ENCODE assay signal across 22 cellular contexts in genomic region chr7:111937164-111937563, GRCh38.
DNase-seq lines count a peak whose midpoint lies in the region; ATAC-seq, FAIRE-seq and TF ChIP-seq lines count a peak whose summit lies in the region.
"Had no signal": no experiment of that assay in that cellular context is flagged by ENCODE, and none has a peak within 500 bp of the region (broad histone marks: within the 10 kb centered on the region; RNA-seq: fewer than 3 reads in every experiment).

No MANE protein-coding gene starts in this region.

- POLR2A ChIA-PET in A549 (lab: Yijun Ruan, JAX) = no interaction called here
- POLR2A ChIA-PET in IMR-90 (lab: Charles Lee; ENCODE audit: unreplicated experiment) = no interaction called here
- POLR2A ChIA-PET in H1 (lab: Charles Lee; ENCODE audit: partially characterized antibody) = no interaction called here

- H2AFZ ChIP-seq in IMR-90 (replicated peaks; ENCODE audit: low read length, poor library complexity) (no peak overlapping the region), H1 (ENCODE audit: low read length) (no peak overlapping the region)

- BruUV-seq in IMR-90 (replicated peaks; lab: Mats Ljungman, UMichigan) = no TSS peak

- H4K91ac ChIP-seq in IMR-90 (ENCODE audit: insufficient read depth, low read depth, low read length) (no peak overlapping the region), H1 (replicated peaks; ENCODE audit: insufficient read length, low read length) (no peak overlapping the region)

- no peaks in the 10 kb centered on the region for H3K79me1 ChIP-seq in IMR-90 (ENCODE audit: low read depth in 1 of 2, low read length in 2 of 2)
- no peaks in the 10 kb centered on the region for H3K79me1 ChIP-seq in H1 (ENCODE audit: low read depth, low read length)

- no peak overlapping the region for H3K4ac ChIP-seq in IMR-90 (ENCODE audit: low read depth, low read length)
- no peak overlapping the region for H3K4ac ChIP-seq in H1 (replicated peaks; ENCODE audit: insufficient read length, low read depth, low read length)

- no peak overlapping the region for H2BK15ac ChIP-seq in IMR-90 (ENCODE audit: low read depth, low read length)
- H2BK15ac ChIP-seq in H1 (ENCODE audit: low read length) = no peak overlapping the region

- H3K36me3 ChIP-seq in IMR-90 (ENCODE audit: control insufficient read depth, insufficient read depth, low read length) (peaks cover 15% of the 10 kb centered on the region), H1 (ENCODE audit: control insufficient read depth in 2 of 4, insufficient read depth in 4 of 4, low read length in 3 of 4) (peaks cover 0 to 4% (median 2%) of the 10 kb centered on the region in 4 experiments; a peak in 2 of 8 replicates), endodermal cell (ENCODE audit: control insufficient read depth, insufficient read depth, low read length) (peaks cover 3% of the 10 kb centered on the region)

- dilution Hi-C loops in IMR-90 (cut with HindIII; ENCODE audit: low sequenced_read_pairs, unreplicated experiment) = no loop called here

- H4K5ac ChIP-seq in IMR-90 (ENCODE audit: low read depth, low read length) = no peak overlapping the region
- H4K5ac ChIP-seq in H1 (ENCODE audit: insufficient read length, low read depth, low read length) = no peak overlapping the region

- H3K14ac ChIP-seq in IMR-90 (replicated peaks; ENCODE audit: low read depth, low read length) (no peak overlapping the region), H1 (ENCODE audit: insufficient read length) (no peak overlapping the region)

- no peak overlapping the region for H3K18ac ChIP-seq in IMR-90 (ENCODE audit: low read depth, low read length)
- no peak overlapping the region for H3K18ac ChIP-seq in H1 (ENCODE audit: extremely low read depth, low read length)

- H2BK5ac ChIP-seq in IMR-90 (ENCODE audit: low read depth, low read length, poor library complexity, severe bottlenecking) (no peak overlapping the region), H1 (ENCODE audit: low read depth, low read length) (no peak overlapping the region)

- H3K4me3 Mint-ChIP-seq in endodermal cell = no peak overlapping the region
- H3K4me3 Mint-ChIP-seq: B cell; CD4-positive, alpha-beta T cell; CD8-positive, alpha-beta T cell had no signal

- H3K27ac ChIP-seq in A549 = no peak overlapping the region
- H3K27ac ChIP-seq in IMR-90 (ENCODE audit: insufficient read depth, low read length) = no peak overlapping the region
- H3K27ac ChIP-seq in H1 (ENCODE audit: low read depth, low read length) = no peak overlapping the region
- H3K27ac ChIP-seq in endodermal cell (ENCODE audit: low read depth, low read length) = no peak overlapping the region
- H3K27ac ChIP-seq: BLaER1 treated with 17β-estradiol and CSF1 and Interleukin-3, amounts not matched to agents 10 nM and 100 nM; C4-2B had no signal

- no peak overlapping the region for H3K4me2 ChIP-seq in A549
- H3K4me2 ChIP-seq in IMR-90 (ENCODE audit: low read depth, low read length) = no peak overlapping the region
- no peak overlapping the region for H3K4me2 ChIP-seq in H1 (ENCODE audit: insufficient read depth in 1 of 2, low read depth in 2 of 2, low read length in 2 of 2)
- H3K4me2 ChIP-seq: BLaER1 treated with 17β-estradiol and CSF1 and Interleukin-3, amounts not matched to agents 10 nM and 100 nM had no signal

- H3K9ac ChIP-seq in IMR-90 (ENCODE audit: low read depth, low read length) (no peak overlapping the region), H1 (replicated peaks in 1 of 4; ENCODE audit: extremely low read depth in 1 of 4, low read depth in 3 of 4, low read length in 3 of 4) (no peak overlapping the region), endodermal cell (ENCODE audit: extremely low read depth, low read length, poor library complexity, severe bottlenecking) (no peak overlapping the region)
- H3K9ac ChIP-seq: BLaER1 treated with 17β-estradiol and CSF1 and Interleukin-3, amounts not matched to agents 10 nM and 100 nM had no signal

- TF ChIP-seq POLR2A in A549 (IDR thresholded peaks at IDR 0.05; ENCODE audit: low read length) (no peak), IMR-90 (IDR thresholded peaks at IDR 0.05; ENCODE audit: low read depth, low read length) (no peak), H1 (IDR thresholded peaks at IDR 0.05; ENCODE audit: control extremely low read depth in 1 of 2, low read depth in 2 of 2, low read length in 2 of 2) (no peak)

- H3K9me3 Mint-ChIP-seq in endodermal cell = peaks cover 14% of the 10 kb centered on the region

- FAIRE-seq in A549 (lab: Jason Lieb, UNC) (no peak), H1 (lab: Jason Lieb, UNC) (no peak)
- FAIRE-seq: A204.1, D721Med, G401.6, GM12878, GM12892, GM18507 had no signal

- DNase-seq in A549 (ENCODE audit: low read depth in 1 of 2, low spot score in 1 of 2) (no peak), IMR-90 (no peak), H1 (ENCODE audit: low read depth in 1 of 2, low spot score in 2 of 2) (no peak), NCI-H1048 (lab: John Stamatoyannopoulos, UW) (no peak), endodermal cell (no peak), Kasumi-1 (lab: John Stamatoyannopoulos, UW) (no peak)
- DNase-seq: 8988T; AML-193; Caco-2; Calu3; CD4-positive, alpha-beta T cell; CD8-positive, alpha-beta T cell; DMS79 treated with DMSO at 0.1 percent for 48 hours had no signal

- H2BK12ac ChIP-seq in H1 (ENCODE audit: low read depth, low read length) = no peak overlapping the region

- H2AK9ac ChIP-seq in IMR-90 (replicated peaks; ENCODE audit: low read depth, low read length, poor library complexity) = no peak overlapping the region

- no peak overlapping the region for H2AK5ac ChIP-seq in IMR-90 (ENCODE audit: low read depth, low read length)
- H2AK5ac ChIP-seq in H1 (ENCODE audit: low read depth, low read length) = no peak overlapping the region

- WGBS in A549 (ENCODE audit: missing lambda C conversion rate) = 100% methylated on average over 1 of the region's 1 CpG
- WGBS in IMR-90 (ENCODE audit: extremely low coverage in 2 of 2, insufficient read length in 1 of 2), 2 experiments = no CpG with 5 or more reads among the region's 1 CpG
- WGBS in H1 (ENCODE audit: extremely low coverage in 1 of 2, insufficient coverage in 1 of 2, insufficient read length in 1 of 2, insufficient replicate concordance in 2 of 2, low coverage in 1 of 2, low lambda C conversion rate in 2 of 2, missing lambda C conversion rate in 1 of 2), 2 experiments = 94% methylated on average over 1 of the region's 1 CpG; no CpG with 5 or more reads in 1 of the 2 experiments
- WGBS in endodermal cell (ENCODE audit: insufficient coverage in 1 of 2, insufficient read length in 1 of 2), 2 experiments = 80 to 82% methylated on average over 1 of the region's 1 CpG

- H3K23ac ChIP-seq in IMR-90 (ENCODE audit: low read depth, low read length) (no peak overlapping the region), H1 (ENCODE audit: insufficient read length) (no peak overlapping the region)

- H3K9me3 ChIP-seq in A549 (no peaks in the 10 kb centered on the region; the same call in 2 of the 3 replicates), IMR-90 (ENCODE audit: control insufficient read depth, insufficient read depth, low read length) (no peaks in the 10 kb centered on the region; the same call in none of the 2 replicates), H1 (ENCODE audit: insufficient read depth in 2 of 2, low read depth in 1 of 2, low read length in 1 of 2) (no peaks in the 10 kb centered on the region), endodermal cell (ENCODE audit: control insufficient read depth, low read length) (peaks cover 23% of the 10 kb centered on the region)

- TF ChIP-seq EP300 in A549 (IDR thresholded peaks at IDR 0.05) = no peak
- no peak for TF ChIP-seq EP300 in H1 (IDR thresholded peaks at IDR 0.05; ENCODE audit: borderline replicate concordance in 1 of 2, low read depth in 2 of 2, low read length in 2 of 2)

- H4K8ac ChIP-seq in IMR-90 (ENCODE audit: low read depth in 2 of 2, low read length in 2 of 2) = no peak overlapping the region
- H4K8ac ChIP-seq in H1 (ENCODE audit: extremely low read depth, insufficient read depth, low read length) = no peak overlapping the region

- H3K9me1 ChIP-seq in IMR-90 (ENCODE audit: insufficient read depth, low read length) = no peaks in the 10 kb centered on the region

- H3K4me1 Mint-ChIP-seq in endodermal cell = peaks cover 19% of the 10 kb centered on the region
- H3K4me1 Mint-ChIP-seq: B cell had no signal

- H3K27me3 ChIP-seq in IMR-90 (ENCODE audit: control insufficient read depth, insufficient read depth, low read length) (no peaks in the 10 kb centered on the region), H1 (replicated peaks in 1 of 4; ENCODE audit: control insufficient read depth in 3 of 4, extremely low read depth in 1 of 4, insufficient read depth in 3 of 4, low read length in 3 of 4) (no peaks in the 10 kb centered on the region), endodermal cell (ENCODE audit: control insufficient read depth, insufficient read depth, low read length, poor library complexity, severe bottlenecking) (no peaks in the 10 kb centered on the region)
- H3K27me3 ChIP-seq: BLaER1 treated with 17β-estradiol and CSF1 and Interleukin-3, amounts not matched to agents 10 nM and 100 nM had no signal

- H3K27me3 Mint-ChIP-seq in endodermal cell (ENCODE audit: insufficient read depth) = no peaks in the 10 kb centered on the region
- H3K27me3 Mint-ChIP-seq: B cell; CD4-positive, alpha-beta T cell had no signal

- TF ChIP-seq CTCF in A549 (IDR thresholded peaks at IDR 0.05) (no peak), IMR-90 (conservative IDR thresholded peaks at IDR 0.05; ENCODE audit: low read depth, low read length) (no peak), H1 (IDR thresholded peaks at IDR 0.05; ENCODE audit: control extremely low read depth in 1 of 3, insufficient read depth in 1 of 3, low read depth in 1 of 3, low read length in 3 of 3) (no peak), endodermal cell (conservative IDR thresholded peaks at IDR 0.05) (no peak)

- no peak overlapping the region for H3K27ac Mint-ChIP-seq in endodermal cell
- H3K27ac Mint-ChIP-seq: B cell; CD4-positive, alpha-beta T cell; CD8-positive, alpha-beta T cell had no signal

- peaks cover 2% of the 10 kb centered on the region; the same call in 1 of the 2 replicates for H3K23me2 ChIP-seq in H1 (ENCODE audit: low read depth, low read length)

- CTCF ChIA-PET in A549 (lab: Yijun Ruan, JAX) (no interaction called here), IMR-90 (lab: Yijun Ruan, JAX) (no interaction called here), H1 (lab: Charles Lee; ENCODE audit: partially characterized antibody) (no interaction called here)

- TF ChIP-seq RAD21 in A549 (conservative IDR thresholded peaks at IDR 0.05 in 1 of 2, IDR thresholded peaks at IDR 0.05 in 1 of 2) (no peak), IMR-90 (IDR thresholded peaks at IDR 0.05; ENCODE audit: low read length) (no peak), H1 (IDR thresholded peaks at IDR 0.05 in 1 of 2, conservative IDR thresholded peaks at IDR 0.05 in 1 of 2; ENCODE audit: low read depth in 2 of 2, low read length in 2 of 2) (no peak)

- ATAC-seq in A549 = no peak
- ATAC-seq in IMR-90 (ENCODE audit: low read depth) = no peak
- ATAC-seq: CD8-positive, alpha-beta T cell; GM12878 had no signal

- in situ Hi-C loops in IMR-90 (cut with MboI; ENCODE audit: low sequenced_read_pairs) = no loop called here

- H4K20me1 ChIP-seq in IMR-90 (ENCODE audit: insufficient read depth, low read length) (no peaks in the 10 kb centered on the region), H1 (replicated peaks in 1 of 2; ENCODE audit: control insufficient read depth in 1 of 2, insufficient read depth in 2 of 2, low read length in 2 of 2) (no peaks in the 10 kb centered on the region)

- H3K56ac ChIP-seq in IMR-90 (ENCODE audit: extremely low read depth, insufficient read depth, low read length) (no peak overlapping the region), H1 (replicated peaks; ENCODE audit: insufficient read length, low read depth, low read length) (no peak overlapping the region)

- no peaks in the 10 kb centered on the region for H3K4me1 ChIP-seq in A549
- no peaks in the 10 kb centered on the region for H3K4me1 ChIP-seq in IMR-90 (ENCODE audit: control insufficient read depth, insufficient read depth, low read length)
- peaks cover 0 to 3% (median 2%) of the 10 kb centered on the region in 4 experiments; a peak in 3 of 7 replicates for H3K4me1 ChIP-seq in H1 (replicated peaks in 1 of 4; ENCODE audit: control insufficient read depth in 3 of 4, insufficient read depth in 4 of 4, low read length in 3 of 4)
- no peaks in the 10 kb centered on the region for H3K4me1 ChIP-seq in endodermal cell (ENCODE audit: control insufficient read depth, insufficient read depth, low read length)
- H3K4me1 ChIP-seq: BLaER1 treated with 17β-estradiol and CSF1 and Interleukin-3, amounts not matched to agents 10 nM and 100 nM; Caco-2 had no signal

- H3K4me3 ChIP-seq in A549 (no peak overlapping the region), IMR-90 (ENCODE audit: insufficient read depth, low read depth, low read length) (no peak overlapping the region), H1 (ENCODE audit: extremely low read depth in 1 of 4, insufficient read depth in 2 of 4, low read depth in 3 of 4, low read length in 4 of 4) (no peak overlapping the region), endodermal cell (ENCODE audit: low read length) (no peak overlapping the region)
- H3K4me3 ChIP-seq: BLaER1 treated with 17β-estradiol and CSF1 and Interleukin-3, amounts not matched to agents 10 nM and 100 nM; GM12878 had no signal

- intact Hi-C loops in IMR-90 (cut with micrococcal nuclease) = no loop called here

- no peaks in the 10 kb centered on the region for H3K79me2 ChIP-seq in H1 (ENCODE audit: control insufficient read depth in 1 of 2, insufficient read depth in 2 of 2, low read length in 2 of 2)

- peaks cover 30% of the 10 kb centered on the region for H3K36me3 Mint-ChIP-seq in endodermal cell (ENCODE audit: low read depth)
- H3K36me3 Mint-ChIP-seq: CD8-positive, alpha-beta T cell had no signal

- H2BK120ac ChIP-seq in IMR-90 (ENCODE audit: low read depth, low read length) (no peak overlapping the region), H1 (replicated peaks; ENCODE audit: low read depth, low read length) (no peak overlapping the region)

- no peak overlapping the region for H2BK20ac ChIP-seq in IMR-90 (ENCODE audit: low read depth, low read length)
- H2BK20ac ChIP-seq in H1 (ENCODE audit: low read length) = no peak overlapping the region

Comparison
In these comparisons a context has a peak if more than half of its experiments do, and no peak if none do; other contexts are left out.
1. Of the 18 proteins assayed by ChIP-seq in both H1 and A549: peak only in H1: none; only in A549: none; in both: MAFK; in neither: 17.